10 cellular contexts compared by ENCODE assay signal in genomic region chr19:2547033-2547680, GRCh38.
DNase-seq lines count a peak whose midpoint lies in the region; ATAC-seq and TF ChIP-seq lines count a peak whose summit lies in the region.
"Had no signal": no experiment of that assay in that cellular context is flagged by ENCODE, and none has a peak within 500 bp of the region (broad histone marks: within the 10 kb centered on the region; RNA-seq: fewer than 3 reads in every experiment).

No MANE protein-coding gene starts in this region.

- H3K4me1 ChIP-seq in GM23338 (ENCODE audit: insufficient read depth) (peaks cover 23% of the 10 kb centered on the region), psoas muscle (peaks cover 57% of the 10 kb centered on the region)

- H3K27me3 ChIP-seq in GM23338 (ENCODE audit: insufficient read depth) (no peaks in the 10 kb centered on the region), psoas muscle (ENCODE audit: insufficient read depth in 3 of 3, low read length in 2 of 3) (no peaks in the 10 kb centered on the region)

- H2AFZ ChIP-seq in GM23338: no peak overlapping the region

- no peak overlapping the region for H3K27ac Mint-ChIP-seq in GM23338
- peak overlapping the region; percentile 19 to 98 (median 92) for H3K27ac Mint-ChIP-seq in brain

- peaks cover 10% of the 10 kb centered on the region for H3F3A ChIP-seq in GM23338 (replicated peaks; ENCODE audit: low read depth)

- DNase-seq in GM23338 (ENCODE audit: low spot score): no peak
- DNase-seq in left lobe of liver (ENCODE audit: low spot score): no peak
- no peak for DNase-seq in psoas muscle
- DNase-seq in NK-92 (lab: John Stamatoyannopoulos, UW; ENCODE audit: unreplicated experiment): no peak
- DNase-seq in NCI-H526 (lab: John Stamatoyannopoulos, UW): no peak
- no peak for DNase-seq in activated effector memory CD4-positive, alpha-beta T cell treated with anti-CD3 and anti-CD28 coated beads, Interleukin-2, amount 50 U/mL, for 16 hours
- DNase-seq: NCI-H345, T1000 had no signal

- H3K9me2 ChIP-seq in GM23338 (ENCODE audit: insufficient read depth): no peaks in the 10 kb centered on the region

- TF ChIP-seq CTCF in GM23338 (conservative IDR thresholded peaks at IDR 0.05; ENCODE audit: low read depth in 2 of 2) (no peak), brain (conservative IDR thresholded peaks at IDR 0.05) (no peak), psoas muscle (IDR thresholded peaks at IDR 0.05) (no peak)

- H3K4me2 ChIP-seq in GM23338: no peak overlapping the region

- H3K4me3 Mint-ChIP-seq in GM23338 (no peak overlapping the region; the same call in 2 of the 3 replicates), brain (peak overlapping the region in 2 of 5 experiments; percentile 47 to 49)

- intact Hi-C loops in psoas muscle (cut with DNase I): loop anchor here in 1 of 2 donors (5.0 kb wide), 1 partner anchor 70 kb away; the partner anchor contains the start of gene GADD45B

- peaks cover 7% of the 10 kb centered on the region; the same call in 2 of the 3 replicates for H3K9me3 Mint-ChIP-seq in GM23338
- peaks cover 0 to 4% (median 2%) of the 10 kb centered on the region in 5 experiments for H3K9me3 Mint-ChIP-seq in brain

- no peaks in the 10 kb centered on the region; the same call in 2 of the 3 replicates for H3K36me3 Mint-ChIP-seq in GM23338 (ENCODE audit: low read depth)
- no peaks in the 10 kb centered on the region for H3K36me3 Mint-ChIP-seq in brain

- H3K36me3 ChIP-seq in GM23338 (ENCODE audit: insufficient read depth) (no peaks in the 10 kb centered on the region), psoas muscle (ENCODE audit: insufficient read depth in 1 of 2, low read depth in 1 of 2) (no peaks in the 10 kb centered on the region)

- H3K27me3 Mint-ChIP-seq in GM23338 (ENCODE audit: insufficient read depth, low read depth, poor library complexity): peaks cover 22% of the 10 kb centered on the region
- H3K27me3 Mint-ChIP-seq in brain: peaks cover 6% of the 10 kb centered on the region

- 85 to 90% (median 89%) methylated on average over 15 of the region's 15 CpGs for WGBS in psoas muscle, 3 donors

- H3K27ac ChIP-seq in GM23338 (ENCODE audit: low read depth): peak overlapping the region; percentile 32; the same call in 1 of the 2 replicates
- H3K27ac ChIP-seq in psoas muscle: peak overlapping the region; percentile 89

- no peaks in the 10 kb centered on the region for H3K9me3 ChIP-seq in psoas muscle

- H3K4me3 ChIP-seq in GM23338 (no peak overlapping the region), psoas muscle (peak overlapping the region; percentile 45)

- ATAC-seq in GM23338 (no peak), left lobe of liver (peak; percentile 54), psoas muscle (no peak), HG02840 (IDR thresholded peaks at IDR 0.05; ENCODE audit: low FRiP score, unreplicated experiment) (no peak)

- H4K20me1 ChIP-seq in GM23338 (replicated peaks; ENCODE audit: insufficient read depth): no peaks in the 10 kb centered on the region

- no peaks in the 10 kb centered on the region for H3K79me2 ChIP-seq in GM23338 (replicated peaks; ENCODE audit: insufficient read depth)

- H3K4me1 Mint-ChIP-seq in GM23338 (peaks cover 28% of the 10 kb centered on the region), brain (peaks cover 58% of the 10 kb centered on the region)

TF ChIP-seq in GM23338, 12 proteins besides CTCF, POLR2A, EP300 and RAD21:
- TF ChIP-seq ETS1 (IDR thresholded peaks at IDR 0.05): no peak
